Comparison of ENCODE assay signal across 21 cellular contexts in the genomic region with DNA sequence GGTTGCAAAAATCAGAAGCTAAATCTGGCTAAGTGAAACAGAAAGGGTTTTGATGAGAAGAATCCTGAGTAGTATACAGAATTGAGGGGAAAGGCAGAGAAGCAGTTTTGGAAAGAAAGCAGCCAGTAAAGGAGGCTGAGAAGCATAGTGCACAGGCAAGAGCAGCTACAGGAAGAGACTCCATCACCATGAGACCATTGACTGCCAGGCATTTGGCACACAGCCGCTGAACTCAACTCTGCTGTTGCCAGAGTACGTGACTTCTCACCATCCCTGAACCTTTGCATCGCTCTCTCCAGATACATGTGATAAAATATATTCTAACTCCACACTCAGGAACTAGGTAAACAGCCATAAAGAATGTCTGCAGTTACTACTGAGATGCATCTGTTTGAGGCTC.
DNase-seq lines count a peak whose midpoint lies in the region; ATAC-seq, FAIRE-seq and TF ChIP-seq lines count a peak whose summit lies in the region.
"Had no signal": no experiment of that assay in that cellular context is flagged by ENCODE, and none has a peak within 500 bp of the region (broad histone marks: within the 10 kb centered on the region; RNA-seq: fewer than 3 reads in every experiment).

No MANE protein-coding gene starts in this region.

- H3K9me1 ChIP-seq in endothelial cell of umbilical vein (replicated peaks; ENCODE audit: control insufficient read depth, extremely low read depth, insufficient read depth, low read length): no peaks in the 10 kb centered on the region

- CTCF ChIA-PET in endothelial cell of umbilical vein (lab: Charles Lee): interaction anchor here (1.0 kb wide), 1 partner anchor 16 kb away, joined by 4 read pairs; no protein-coding TSS in a partner anchor

- no peak overlapping the region for H3K9ac ChIP-seq in endothelial cell of umbilical vein (replicated peaks; ENCODE audit: extremely low read depth, insufficient read depth, low read length)
- H3K9ac ChIP-seq: BLaER1 had no signal

- BruUV-seq in endothelial cell of umbilical vein (replicated peaks; lab: Mats Ljungman, UMichigan): no TSS peak

- peak overlapping the region; percentile 49 for H3K4me2 ChIP-seq in endothelial cell of umbilical vein (ENCODE audit: insufficient read depth, low read length)
- H3K4me2 ChIP-seq: A549, BLaER1, GM23338 had no signal

- peak; percentile 34 to 48 (median 42) for ATAC-seq in heart left ventricle
- ATAC-seq in Right ventricle myocardium superior (ENCODE audit: poor library complexity): no peak
- no peak for ATAC-seq in psoas muscle
- ATAC-seq: A549, GM23338, HCT116, HepG2 had no signal

- intact Hi-C loops in heart left ventricle (cut with DNase I): loop anchor here in 2 of 10 donors (5.0 kb wide), 2 partner anchors 104 to 129 kb away; a partner anchor contains a TSS
- intact Hi-C loops in Right ventricle myocardium superior (cut with DNase I): no loop called here
- intact Hi-C loops in endothelial cell of umbilical vein (cut with micrococcal nuclease): loop anchor here (2.0 kb wide), 2 partner anchors 38 to 128 kb away; a partner anchor contains a TSS
- intact Hi-C loops in psoas muscle (cut with DNase I): no loop called here

- TF ChIP-seq POLR2A in heart left ventricle (IDR thresholded peaks at IDR 0.05) (no peak), endothelial cell of umbilical vein (IDR thresholded peaks at IDR 0.05; ENCODE audit: low read depth, low read length) (no peak), H54 (IDR thresholded peaks at IDR 0.05; ENCODE audit: low read depth, low read length) (no peak)

- H3K9me3 ChIP-seq in heart left ventricle (no peaks in the 10 kb centered on the region), MG63 (no peaks in the 10 kb centered on the region), endothelial cell of umbilical vein (replicated peaks; ENCODE audit: control insufficient read depth, insufficient read depth, low read length) (no peaks in the 10 kb centered on the region), psoas muscle (no peaks in the 10 kb centered on the region)
- H3K9me3 ChIP-seq: A549, BLaER1 had no signal

- H3K27ac ChIP-seq in heart left ventricle (peak overlapping the region in 7 of 12 donors; percentile 1 to 53 (median 43)), endothelial cell of umbilical vein (ENCODE audit: insufficient read depth, low read depth, low read length) (no peak overlapping the region), psoas muscle (peak overlapping the region; percentile 46)
- H3K27ac ChIP-seq: 22Rv1, A549, BLaER1 had no signal

- POLR2A ChIA-PET in endothelial cell of umbilical vein (lab: Charles Lee): no interaction called here

- FAIRE-seq in endothelial cell of umbilical vein (lab: Jason Lieb, UNC): peak; percentile 62
- FAIRE-seq in H54 (lab: Jason Lieb, UNC): no peak
- FAIRE-seq: A549, GM12892, GM18507, HepG2 had no signal

- DNase-seq in heart left ventricle: peak in 2 of 5 donors; percentile 9 to 35
- no peak for DNase-seq in Right ventricle myocardium superior
- DNase-seq in MG63: peak; percentile 4
- DNase-seq in endothelial cell of umbilical vein (ENCODE audit: low read depth, low spot score): peak; percentile 43
- DNase-seq in psoas muscle: no peak
- DNase-seq in H54 (ENCODE audit: insufficient read length, low spot score): no peak
- DNase-seq in SIG-M5 (lab: John Stamatoyannopoulos, UW): no peak
- DNase-seq: CD4-positive, alpha-beta memory T cell; DMS153; DMS79; GDM1; H7; HFFc6 had no signal

- dilution Hi-C loops in endothelial cell of umbilical vein (cut with MboI; ENCODE audit: extremely low pct_ligation_motif_present, low sequenced_read_pairs): no loop called here

- no peak overlapping the region for H3K4me3 ChIP-seq in heart left ventricle
- no peak overlapping the region for H3K4me3 ChIP-seq in MG63
- H3K4me3 ChIP-seq in endothelial cell of umbilical vein (replicated peaks in 1 of 3; ENCODE audit: insufficient read depth in 1 of 3, low read depth in 1 of 3, low read length in 3 of 3): no peak overlapping the region
- H3K4me3 ChIP-seq in psoas muscle: no peak overlapping the region
- H3K4me3 ChIP-seq: A549, BLaER1, GM23338 had no signal

- no peaks in the 10 kb centered on the region for H3K36me3 ChIP-seq in heart left ventricle
- H3K36me3 ChIP-seq in MG63: no peaks in the 10 kb centered on the region
- H3K36me3 ChIP-seq in endothelial cell of umbilical vein (ENCODE audit: control insufficient read depth in 2 of 2, extremely low read depth in 1 of 2, insufficient read depth in 2 of 2, low read length in 2 of 2): no peaks in the 10 kb centered on the region
- no peaks in the 10 kb centered on the region for H3K36me3 ChIP-seq in psoas muscle (ENCODE audit: insufficient read depth in 1 of 2, low read depth in 1 of 2)
- H3K36me3 ChIP-seq: BLaER1 had no signal

- H3K79me2 ChIP-seq in endothelial cell of umbilical vein (ENCODE audit: control insufficient read depth, insufficient read depth, low read length): no peaks in the 10 kb centered on the region

- TF ChIP-seq CTCF in heart left ventricle (IDR thresholded peaks at IDR 0.05) (no peak), endothelial cell of umbilical vein (IDR thresholded peaks at IDR 0.05; ENCODE audit: extremely low read depth in 1 of 2, insufficient read depth in 1 of 2, low read depth in 1 of 2, low read length in 2 of 2) (no peak), psoas muscle (IDR thresholded peaks at IDR 0.05) (no peak)

- no peaks in the 10 kb centered on the region for H4K20me1 ChIP-seq in endothelial cell of umbilical vein (replicated peaks; ENCODE audit: control insufficient read depth, extremely low read depth, insufficient read depth, low read length)
- H4K20me1 ChIP-seq: BLaER1 had no signal

- H2AFZ ChIP-seq in endothelial cell of umbilical vein (ENCODE audit: low read depth, low read length): no peak overlapping the region
- H2AFZ ChIP-seq: GM23338 had no signal

- peaks cover 0 to 19% (median 4%) of the 10 kb centered on the region in 12 donors for H3K4me1 ChIP-seq in heart left ventricle
- H3K4me1 ChIP-seq in endothelial cell of umbilical vein (ENCODE audit: control insufficient read depth, extremely low read depth, insufficient read depth, low read length): peaks cover 27% of the 10 kb centered on the region
- no peaks in the 10 kb centered on the region for H3K4me1 ChIP-seq in psoas muscle
- H3K4me1 ChIP-seq: A549, BLaER1 had no signal

- H3K27me3 ChIP-seq in heart left ventricle: no peaks in the 10 kb centered on the region
- no peaks in the 10 kb centered on the region for H3K27me3 ChIP-seq in MG63
- H3K27me3 ChIP-seq in endothelial cell of umbilical vein (ENCODE audit: control insufficient read depth in 2 of 2, insufficient read depth in 2 of 2, low read length in 2 of 2): no peaks in the 10 kb centered on the region
- no peaks in the 10 kb centered on the region for H3K27me3 ChIP-seq in psoas muscle (ENCODE audit: insufficient read depth in 3 of 3, low read length in 2 of 3)
- H3K27me3 ChIP-seq: BLaER1 had no signal

- 37 to 49% (median 45%) methylated on average over 3 of the region's 3 CpGs for WGBS in heart left ventricle, 4 donors
- 48 to 66% (median 55%) methylated on average over 3 of the region's 3 CpGs for WGBS in psoas muscle, 3 donors

TF ChIP-seq in endothelial cell of umbilical vein, 7 proteins besides CTCF, POLR2A, EP300 and RAD21:
- TF ChIP-seq POLR2AphosphoS5 (IDR thresholded peaks at IDR 0.05; ENCODE audit: insufficient read depth, low read depth, low read length) (no peak), MYC (IDR thresholded peaks at IDR 0.05; ENCODE audit: low read depth, low read length) (no peak), FOS (IDR thresholded peaks at IDR 0.05; ENCODE audit: borderline replicate concordance, insufficient read depth, low read length) (no peak), JUN (IDR thresholded peaks at IDR 0.05; ENCODE audit: borderline replicate concordance, insufficient read depth, insufficient read length, low read depth) (no peak), GATA2 (IDR thresholded peaks at IDR 0.05; ENCODE audit: insufficient read depth, insufficient read length, low read depth, low read length) (no peak)
- TF ChIP-seq, protein P1, sequence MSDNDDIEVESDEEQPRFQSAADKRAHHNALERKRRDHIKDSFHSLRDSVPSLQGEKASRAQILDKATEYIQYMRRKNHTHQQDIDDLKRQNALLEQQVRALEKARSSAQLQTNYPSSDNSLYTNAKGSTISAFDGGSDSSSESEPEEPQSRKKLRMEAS (IDR thresholded peaks at IDR 0.05; ENCODE audit: insufficient read depth, insufficient read length): no peak

Comparison
In these comparisons a context has a peak if more than half of its experiments do, and no peak if none do; other contexts are left out.
1. ATAC-seq: peak in heart left ventricle (4 of 4); none in Right ventricle myocardium superior (single experiment) and psoas muscle (0 of 4).
2. DNase-seq: peak in MG63 (single experiment) and endothelial cell of umbilical vein (single experiment); none in Right ventricle myocardium superior (single experiment), psoas muscle (0 of 2), H54 (single experiment) and SIG-M5 (single experiment).